22 cellular contexts compared by ENCODE assay signal in genomic region chr1:25194576-25195020, GRCh38. TPM values are rescaled to one million over a fixed set of nuclear protein-coding genes. Genes with fewer than 3 reads are reported as not detected.
DNase-seq lines count a peak whose midpoint lies in the region; ATAC-seq, FAIRE-seq and TF ChIP-seq lines count a peak whose summit lies in the region.
"Had no signal": no experiment of that assay in that cellular context is flagged by ENCODE, and none has a peak within 500 bp of the region (broad histone marks: within the 10 kb centered on the region; RNA-seq: fewer than 3 reads in every experiment).

No MANE protein-coding gene starts in this region.

- TF ChIP-seq CTCF in Peyer's patch (IDR thresholded peaks at IDR 0.05) (peak in 1 of 6 experiments; percentile 8), epithelial cell of esophagus (IDR thresholded peaks at IDR 0.05; ENCODE audit: insufficient read depth, low read depth, low read length, missing control alignments) (no peak)

- no peak overlapping the region for H3K4me2 ChIP-seq in trophoblast cell (ENCODE audit: low read length)

- H4K8ac ChIP-seq in trophoblast cell (ENCODE audit: low read depth, low read length): no peak overlapping the region

- no peak overlapping the region for H3K9ac ChIP-seq in trophoblast cell (ENCODE audit: low read length)

- no peak overlapping the region for H2BK5ac ChIP-seq in trophoblast cell (ENCODE audit: low read depth, low read length, poor library complexity)

- DNase-seq in DMS79 treated with DMSO at 0.1 percent for 48 hours (lab: John Stamatoyannopoulos, UW) (peak; percentile 67), Peyer's patch (peak in 2 of 3 donors; percentile 50 to 58), epithelial cell of esophagus (ENCODE audit: low read depth) (peak; percentile 96), trophoblast cell (peak; percentile 15 to 21), RCC 7860 (ENCODE audit: low spot score) (no peak)
- DNase-seq: activated CD4-positive, alpha-beta T cell treated with anti-CD3 and anti-CD28 coated beads, Interleukin-2, amount 50 U/mL, for 4 hours; activated T-cell treated with anti-CD3 and anti-CD28 coated beads, Interleukin-2, amount 50 U/mL, for 4 hours; CD4-positive, alpha-beta memory T cell; cortex of kidney; gastrocnemius medialis; NCI-H2081 treated with DMSO at 0.1 percent for 48 hours; NCI-H526 treated with DMSO at 0.1 percent for 48 hours; retina; stimulated activated naive CD4-positive, alpha-beta T cell treated with Interleukin-2 at 50 U/mL for 16 hours; SW 1271; transverse colon had no signal

- H2AFZ ChIP-seq in trophoblast cell (ENCODE audit: insufficient read depth, low read length, poor library complexity): no peak overlapping the region

- no peak overlapping the region for H3K4ac ChIP-seq in trophoblast cell (ENCODE audit: low read depth, low read length)

- no peak overlapping the region for H2BK12ac ChIP-seq in trophoblast cell (ENCODE audit: low read length)

- H3K4me3 ChIP-seq in Peyer's patch: no peak overlapping the region
- no peak overlapping the region for H3K4me3 ChIP-seq in epithelial cell of esophagus (ENCODE audit: low read length)
- H3K4me3 ChIP-seq in trophoblast cell (ENCODE audit: low read depth, low read length): no peak overlapping the region
- H3K4me3 ChIP-seq: body of pancreas, gastrocnemius medialis, transverse colon had no signal

- no CpG with 5 or more reads among the region's 17 CpGs for WGBS in trophoblast cell (ENCODE audit: extremely low coverage, insufficient coverage, insufficient read length)

- TF ChIP-seq POLR2A in Peyer's patch (IDR thresholded peaks at IDR 0.05): no peak

- no peak for FAIRE-seq in RCC 7860 (lab: Jason Lieb, UNC)
- FAIRE-seq: H54 had no signal

- H3K9me3 ChIP-seq in Peyer's patch (no peaks in the 10 kb centered on the region), trophoblast cell (ENCODE audit: insufficient read depth, low read depth, low read length) (peaks cover 2% of the 10 kb centered on the region)
- H3K9me3 ChIP-seq: body of pancreas, gastrocnemius medialis, transverse colon had no signal

- no peaks in the 10 kb centered on the region for H3K79me2 ChIP-seq in trophoblast cell (ENCODE audit: control insufficient read depth, insufficient read depth, low read length, poor library complexity)

- no peak overlapping the region for H2BK120ac ChIP-seq in trophoblast cell (ENCODE audit: insufficient read depth, low read length, poor library complexity)

- no peaks in the 10 kb centered on the region for H3K36me3 ChIP-seq in Peyer's patch
- no peaks in the 10 kb centered on the region for H3K36me3 ChIP-seq in trophoblast cell (ENCODE audit: control insufficient read depth in 1 of 2, insufficient read depth in 2 of 2, low read length in 2 of 2)
- H3K36me3 ChIP-seq: gastrocnemius medialis, transverse colon had no signal

- H2AK5ac ChIP-seq in trophoblast cell (ENCODE audit: low read length): no peak overlapping the region

- H3K14ac ChIP-seq in trophoblast cell (ENCODE audit: low read length): no peak overlapping the region

- H3K4me1 ChIP-seq in Peyer's patch (peaks cover 0 to 27% (median 0%) of the 10 kb centered on the region in 4 donors), trophoblast cell (ENCODE audit: control insufficient read depth in 1 of 2, insufficient read depth in 2 of 2, low read length in 2 of 2) (no peaks in the 10 kb centered on the region)
- H3K4me1 ChIP-seq: body of pancreas had no signal

- no peak overlapping the region for H3K18ac ChIP-seq in trophoblast cell (ENCODE audit: low read length)

- no peak overlapping the region for H4K12ac ChIP-seq in trophoblast cell (ENCODE audit: low read depth, low read length)

- H3K23ac ChIP-seq in trophoblast cell (ENCODE audit: low read length): no peak overlapping the region

- no peak overlapping the region for H4K91ac ChIP-seq in trophoblast cell (ENCODE audit: low read depth, low read length)

- no peaks in the 10 kb centered on the region for H3K79me1 ChIP-seq in trophoblast cell (ENCODE audit: low read length)

- H3K27ac ChIP-seq in Peyer's patch: peak overlapping the region in 1 of 4 donors; percentile 38
- no peak overlapping the region for H3K27ac ChIP-seq in trophoblast cell (ENCODE audit: low read depth, low read length)
- H3K27ac ChIP-seq: body of pancreas, gastrocnemius medialis, transverse colon had no signal

- no peaks in the 10 kb centered on the region for H3K27me3 ChIP-seq in Peyer's patch
- H3K27me3 ChIP-seq in trophoblast cell (ENCODE audit: insufficient read depth, low read length): no peaks in the 10 kb centered on the region
- H3K27me3 ChIP-seq: body of pancreas, transverse colon had no signal

- ATAC-seq in HG03175 (IDR thresholded peaks at IDR 0.05; ENCODE audit: unreplicated experiment) (no peak), HG02623 (IDR thresholded peaks at IDR 0.05; ENCODE audit: unreplicated experiment) (no peak)
- ATAC-seq: activated naive CD4-positive, alpha-beta T cell treated with anti-CD3 and anti-CD28 coated beads, Interleukin-2, amount 50 U/mL, for 72 hours; activated T-cell treated with anti-CD3 and anti-CD28 coated beads, Interleukin-2, amount 50 U/mL, for 4 hours; body of pancreas; gastrocnemius medialis; Panc1 had no signal

RNA-seq across cellular contexts. Expression of gene SYF2, which starts 37.7 kb away (rescaled TPM):
- total RNA-seq in Peyer's patch: 10 to 100 TPM; 24.8 to 45.7 (median 30.9) TPM
- polyA plus RNA-seq in trophoblast cell (2013): 62.1 and 63.3 TPM in 2 replicates

RNA-seq across cellular contexts. Expression of gene RSRP1, which starts 52.7 kb away (rescaled TPM):
- 100 to 1,000 TPM; 229 to 358 (median 274) TPM for total RNA-seq in Peyer's patch
- polyA plus RNA-seq in trophoblast cell (2013): 42.6 and 42.9 TPM in 2 replicates
